Comparison of ENCODE assay signal across 19 cellular contexts in the genomic region with DNA sequence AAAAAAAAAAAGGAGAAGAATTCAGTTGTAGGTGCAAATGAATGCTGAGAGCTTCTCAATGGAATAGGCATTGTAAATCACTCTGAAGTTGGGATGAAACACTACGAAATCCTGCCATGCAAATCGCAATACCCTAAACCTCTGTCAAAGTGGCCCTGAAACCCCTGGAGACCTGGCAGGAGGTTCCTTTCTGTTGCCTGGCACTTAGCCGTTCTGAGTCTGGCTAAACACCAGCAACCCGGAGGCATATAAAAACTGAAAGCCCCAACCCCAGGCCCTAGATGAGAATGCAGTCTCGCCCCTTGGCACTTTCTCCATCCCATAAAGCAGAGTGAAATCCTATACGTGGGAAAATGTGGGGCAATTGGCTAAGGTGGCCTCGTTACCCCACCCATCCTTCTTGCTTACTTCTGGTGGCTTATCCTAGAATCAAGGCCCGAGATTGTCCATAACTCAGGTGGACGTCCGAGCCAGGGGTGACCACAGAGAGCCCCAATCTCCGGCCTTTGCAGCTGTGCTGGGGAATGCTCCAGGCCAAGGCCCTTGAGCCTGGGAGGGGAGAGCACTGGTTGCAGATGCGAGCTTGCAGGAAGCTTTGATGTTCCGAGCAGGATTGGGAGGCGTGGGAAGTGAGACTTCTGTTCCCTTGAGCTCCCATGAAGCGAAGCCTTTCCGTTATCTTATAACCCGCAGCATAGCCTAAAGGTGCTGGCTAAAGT.
DNase-seq lines count a peak whose midpoint lies in the region; ATAC-seq and TF ChIP-seq lines count a peak whose summit lies in the region.
"Had no signal": no experiment of that assay in that cellular context is flagged by ENCODE, and none has a peak within 500 bp of the region (broad histone marks: within the 10 kb centered on the region; RNA-seq: fewer than 3 reads in every experiment).

No MANE protein-coding gene starts in this region.

- H2BK12ac ChIP-seq in H9 (ENCODE audit: insufficient read length, low read depth, low read length) (no peak overlapping the region), trophoblast cell (ENCODE audit: low read length) (peak overlapping the region; percentile 88)

- H3K36me3 Mint-ChIP-seq in H9 (ENCODE audit: insufficient read depth in 1 of 3, low read depth in 3 of 3) (no peaks in the 10 kb centered on the region; a peak in 1 of 7 replicates), brain (no peaks in the 10 kb centered on the region)

- H4K5ac ChIP-seq in H9 (ENCODE audit: insufficient read length, low read depth, low read length): no peak overlapping the region

- H2BK5ac ChIP-seq in H9 (ENCODE audit: insufficient read length, low read length) (no peak overlapping the region), trophoblast cell (ENCODE audit: low read depth, low read length, poor library complexity) (peak overlapping the region; percentile 97)

- peaks cover 76% of the 10 kb centered on the region in 2 experiments for H3K4me1 Mint-ChIP-seq in H9
- H3K4me1 Mint-ChIP-seq in brain: peaks cover 39% of the 10 kb centered on the region

- peaks cover 15% of the 10 kb centered on the region for H3K4me1 ChIP-seq in H9 (ENCODE audit: insufficient read depth, low read length)
- H3K4me1 ChIP-seq in trophoblast cell (ENCODE audit: control insufficient read depth in 1 of 2, insufficient read depth in 2 of 2, low read length in 2 of 2): peaks cover 30 to 32% of the 10 kb centered on the region in 2 experiments
- H3K4me1 ChIP-seq: breast epithelium, colonic mucosa, sigmoid colon had no signal

- H3K27ac Mint-ChIP-seq in H9 (peak overlapping the region; percentile 98 to 99 (median 99)), brain (peak overlapping the region; percentile 24 to 87 (median 78))

- no peaks in the 10 kb centered on the region for H3K79me1 ChIP-seq in H9 (ENCODE audit: insufficient read depth, low read depth, low read length, poor library complexity, severe bottlenecking)
- peaks cover 40% of the 10 kb centered on the region for H3K79me1 ChIP-seq in trophoblast cell (ENCODE audit: low read length)

- no peaks in the 10 kb centered on the region for H3K9me3 ChIP-seq in H9 (ENCODE audit: control insufficient read depth, low read depth, low read length)
- no peaks in the 10 kb centered on the region for H3K9me3 ChIP-seq in trophoblast cell (ENCODE audit: insufficient read depth, low read depth, low read length)
- H3K9me3 ChIP-seq: breast epithelium, colonic mucosa, sigmoid colon had no signal

- H3K9ac ChIP-seq in H9 (ENCODE audit: extremely low read depth, insufficient read length, low read length) (no peak overlapping the region), trophoblast cell (ENCODE audit: low read length) (peak overlapping the region; percentile 6)

- H3K23ac ChIP-seq in H9 (ENCODE audit: insufficient read length, low read depth, low read length) (no peak overlapping the region), trophoblast cell (ENCODE audit: low read length) (no peak overlapping the region)

- H4K8ac ChIP-seq in H9 (replicated peaks; ENCODE audit: insufficient read length, low read depth, low read length): no peak overlapping the region
- H4K8ac ChIP-seq in trophoblast cell (ENCODE audit: low read depth, low read length): peak overlapping the region; percentile 75

- H3K4ac ChIP-seq in H9 (ENCODE audit: low read depth, low read length) (no peak overlapping the region), trophoblast cell (ENCODE audit: low read depth, low read length) (peak overlapping the region; percentile 61)

- H3K27me3 ChIP-seq in H9 (ENCODE audit: insufficient read depth, low read length) (no peaks in the 10 kb centered on the region), trophoblast cell (ENCODE audit: insufficient read depth, low read length) (no peaks in the 10 kb centered on the region)
- H3K27me3 ChIP-seq: breast epithelium, colonic mucosa, sigmoid colon had no signal

- no peaks in the 10 kb centered on the region for H4K20me1 ChIP-seq in H9 (ENCODE audit: control insufficient read depth, insufficient read depth, insufficient read length)

- H3K36me3 ChIP-seq in trophoblast cell (ENCODE audit: control insufficient read depth in 1 of 2, insufficient read depth in 2 of 2, low read length in 2 of 2): no peaks in the 10 kb centered on the region
- H3K36me3 ChIP-seq: breast epithelium, colonic mucosa, sigmoid colon had no signal

- H3T11ph ChIP-seq in H9 (ENCODE audit: low read length): no peak overlapping the region

- no peak overlapping the region for H4K12ac ChIP-seq in trophoblast cell (ENCODE audit: low read depth, low read length)

- ATAC-seq in GM19023 (IDR thresholded peaks at IDR 0.05; ENCODE audit: unreplicated experiment): no peak
- ATAC-seq: activated naive CD8-positive, alpha-beta T cell treated with anti-CD3 and anti-CD28 coated beads, Interleukin-2, amount 50 U/mL, for 24 hours; K562 had no signal

- WGBS in H9 (ENCODE audit: extremely low coverage, insufficient read length, low lambda C conversion rate): no CpG with 5 or more reads among the region's 17 CpGs
- no CpG with 5 or more reads among the region's 17 CpGs for WGBS in trophoblast cell (ENCODE audit: extremely low coverage, insufficient coverage, insufficient read length)

- H3K27ac ChIP-seq in H9 (ENCODE audit: insufficient read length, low read depth, low read length): peak overlapping the region; percentile 90
- H3K27ac ChIP-seq in trophoblast cell (ENCODE audit: low read depth, low read length): peak overlapping the region; percentile 91
- H3K27ac ChIP-seq: breast epithelium, C4-2B, colonic mucosa, sigmoid colon had no signal

- H4K91ac ChIP-seq in H9 (ENCODE audit: insufficient read length, low read depth, low read length): no peak overlapping the region
- peak overlapping the region; percentile 94 for H4K91ac ChIP-seq in trophoblast cell (ENCODE audit: low read depth, low read length)

- H3K27me3 Mint-ChIP-seq in H9 (ENCODE audit: low read depth) (peaks cover 7% of the 10 kb centered on the region; the same call in 1 of the 2 replicates), brain (peaks cover 9% of the 10 kb centered on the region)
- H3K27me3 Mint-ChIP-seq: activated naive CD8-positive, alpha-beta T cell treated with anti-CD3 and anti-CD28 coated beads, Interleukin-2, amount 50 U/mL, for 24 hours had no signal

- H2AK5ac ChIP-seq in H9 (ENCODE audit: insufficient read length, low read length) (peak overlapping the region; percentile 24), trophoblast cell (ENCODE audit: low read length) (peak overlapping the region; percentile 64)

- H2BK20ac ChIP-seq in H9 (ENCODE audit: low read depth, low read length, poor library complexity, severe bottlenecking): no peak overlapping the region

- H3K18ac ChIP-seq in H9 (ENCODE audit: insufficient read length, low read depth, low read length): peak overlapping the region; percentile 3
- H3K18ac ChIP-seq in trophoblast cell (ENCODE audit: low read length): peak overlapping the region; percentile 85

- H3K4me2 ChIP-seq in H9 (ENCODE audit: insufficient read depth, insufficient read length, low read length) (peak overlapping the region; percentile 65), trophoblast cell (ENCODE audit: low read length) (no peak overlapping the region)

- H3K9me3 Mint-ChIP-seq in H9 (peaks cover 0 to 3% of the 10 kb centered on the region in 2 experiments; a peak in 2 of 5 replicates), brain (peaks cover 0 to 3% (median 0%) of the 10 kb centered on the region in 5 experiments)
- H3K9me3 Mint-ChIP-seq: activated naive CD8-positive, alpha-beta T cell treated with anti-CD3 and anti-CD28 coated beads, Interleukin-2, amount 50 U/mL, for 24 hours had no signal

- H3K23me2 ChIP-seq in H9 (ENCODE audit: insufficient read length, low read depth, low read length, poor library complexity, severe bottlenecking): peaks cover 12% of the 10 kb centered on the region

- DNase-seq in H9 (peak; percentile 94), iPS-NIHi7 (ENCODE audit: extremely low spot score) (peak; percentile 49), trophoblast cell (no peak), DMS114 treated with DMSO at 0.1 percent for 48 hours (lab: John Stamatoyannopoulos, UW; ENCODE audit: unreplicated experiment) (no peak), NCI-H1417 (lab: John Stamatoyannopoulos, UW) (no peak)
- DNase-seq: activated CD4-positive, alpha-beta T cell treated with anti-CD3 and anti-CD28 coated beads, Interleukin-2, amount 50 U/mL, for 4 hours; activated CD8-positive, alpha-beta memory T cell treated with anti-CD3 and anti-CD28 coated beads, Interleukin-2, amount 50 U/mL, for 48 hours; activated effector memory CD4-positive, alpha-beta T cell treated with Interleukin-2 at 50 U/mL for 16 hours; activated naive CD8-positive, alpha-beta T cell treated with anti-CD3 and anti-CD28 coated beads, Interleukin-2, amount 50 U/mL, for 24 hours; colonic mucosa; MM.1S; NCI-H1694; NCI-H526 treated with DMSO at 0.1 percent for 48 hours; sigmoid colon had no signal

- H2BK15ac ChIP-seq in H9 (ENCODE audit: low read depth, low read length): no peak overlapping the region

- peak overlapping the region; percentile 56 to 70 for H3K4me3 Mint-ChIP-seq in H9
- no peak overlapping the region for H3K4me3 Mint-ChIP-seq in brain
- H3K4me3 Mint-ChIP-seq: activated naive CD8-positive, alpha-beta T cell treated with anti-CD3 and anti-CD28 coated beads, Interleukin-2, amount 50 U/mL, for 24 hours had no signal

- H3K14ac ChIP-seq in H9 (ENCODE audit: insufficient read depth, low read length) (peak overlapping the region; percentile 6; the same call in 1 of the 2 replicates), trophoblast cell (ENCODE audit: low read length) (peak overlapping the region; percentile 79)

- no peak overlapping the region for H3K56ac ChIP-seq in H9 (ENCODE audit: insufficient read length, low read depth, low read length)

- H3K79me2 ChIP-seq in H9 (ENCODE audit: insufficient read depth, low read length): no peaks in the 10 kb centered on the region
- H3K79me2 ChIP-seq in trophoblast cell (ENCODE audit: control insufficient read depth, insufficient read depth, low read length, poor library complexity): peaks cover 11% of the 10 kb centered on the region

- no peak for TF ChIP-seq CTCF in H9 (conservative IDR thresholded peaks at IDR 0.05)
- TF ChIP-seq CTCF in brain (conservative IDR thresholded peaks at IDR 0.05): no peak

- H2BK120ac ChIP-seq in H9 (ENCODE audit: low read depth, low read length, poor library complexity, severe bottlenecking): no peak overlapping the region
- H2BK120ac ChIP-seq in trophoblast cell (ENCODE audit: insufficient read depth, low read length, poor library complexity): peak overlapping the region; percentile 97

- H3K4me3 ChIP-seq in trophoblast cell (ENCODE audit: low read depth, low read length): no peak overlapping the region
- H3K4me3 ChIP-seq: breast epithelium, colonic mucosa, K562, sigmoid colon had no signal

- H2AFZ ChIP-seq in H9 (ENCODE audit: low read length): no peak overlapping the region
- H2AFZ ChIP-seq in trophoblast cell (ENCODE audit: insufficient read depth, low read length, poor library complexity): no peak overlapping the region

Comparison
In these comparisons a context has a peak if more than half of its experiments do, and no peak if none do; other contexts are left out.
1. DNase-seq: peak in H9 (single experiment) and iPS-NIHi7 (single experiment); none in trophoblast cell (0 of 2), DMS114 treated with DMSO at 0.1 percent for 48 hours (single experiment) and NCI-H1417 (0 of 3).
2. H3K4me3 Mint-ChIP-seq: peak in H9 (2 of 2); none in brain (0 of 5).